8 cellular contexts compared by ENCODE assay signal in genomic region chr6:26312096-26312463, GRCh38. TPM values are rescaled to one million over a fixed set of nuclear protein-coding genes. Genes with fewer than 3 reads are reported as not detected.
DNase-seq lines count a peak whose midpoint lies in the region; ATAC-seq and TF ChIP-seq lines count a peak whose summit lies in the region.

No MANE protein-coding gene starts in this region.

- intact Hi-C loops in natural killer cell (cut with micrococcal nuclease), result loop anchor here (2.0 kb wide), 3 partner anchors 17 to 225 kb away; a partner anchor contains a TSS

- DNase-seq in DMS 273 treated with DMSO at 0.1 percent for 48 hours (lab: John Stamatoyannopoulos, UW), result peak; percentile 78
- no peak for DNase-seq in NB4 (ENCODE audit: low read depth)
- DNase-seq in choroid plexus epithelial cell (ENCODE audit: low read depth), result no peak
- DNase-seq in natural killer cell, result no peak
- DNase-seq in HuH-7.5 (ENCODE audit: low spot score), result no peak
- DNase-seq in retina, result no peak

- peaks cover 3% of the 10 kb centered on the region in 2 donors for H3K9me3 Mint-ChIP-seq in natural killer cell

- ATAC-seq in natural killer cell (no peak), HG02678 (IDR thresholded peaks at IDR 0.05; ENCODE audit: unreplicated experiment) (no peak), HG03565 (IDR thresholded peaks at IDR 0.05; ENCODE audit: unreplicated experiment) (no peak)

- H3K4me3 Mint-ChIP-seq in natural killer cell, result peak overlapping the region; percentile 98

- H3K27me3 Mint-ChIP-seq in natural killer cell (ENCODE audit: low read depth in 2 of 2), result peaks cover 6 to 13% of the 10 kb centered on the region in 2 donors

- no peak for TF ChIP-seq CTCF in NB4 (IDR thresholded peaks at IDR 0.05; ENCODE audit: low read depth, low read length)
- TF ChIP-seq CTCF in choroid plexus epithelial cell (conservative IDR thresholded peaks at IDR 0.05; ENCODE audit: low read depth, low read length), result no peak
- no peak for TF ChIP-seq CTCF in natural killer cell (IDR thresholded peaks at IDR 0.05)

- H3K4me3 ChIP-seq in NB4 (ENCODE audit: low read depth, low read length) (peak overlapping the region; percentile 78), choroid plexus epithelial cell (ENCODE audit: low read depth, low read length) (peak overlapping the region; percentile 50)

- peaks cover 64% of the 10 kb centered on the region in 2 donors for H3K4me1 Mint-ChIP-seq in natural killer cell

- peaks cover 6% of the 10 kb centered on the region for H3K36me3 Mint-ChIP-seq in natural killer cell

- no peak for TF ChIP-seq POLR2A in NB4 (IDR thresholded peaks at IDR 0.05; ENCODE audit: extremely low read depth, insufficient read length)

- H3K27ac Mint-ChIP-seq in natural killer cell, result peak overlapping the region; percentile 98 to 99

RNA-seq across cellular contexts. Expression of gene BTN3A2, which starts 52.9 kb away (rescaled TPM):
- total RNA-seq in natural killer cell, result 100 to 1,000 TPM; 174 to 260 (median 211) TPM
